27 cellular contexts compared by ENCODE assay signal in genomic region chr1:64574301-64574700, GRCh38.
DNase-seq lines count a peak whose midpoint lies in the region; ATAC-seq lines count a peak whose summit lies in the region.
"Had no signal": no experiment of that assay in that cellular context is flagged by ENCODE, and none has a peak within 500 bp of the region (broad histone marks: within the 10 kb centered on the region; RNA-seq: fewer than 3 reads in every experiment).

No MANE protein-coding gene starts in this region.

- ATAC-seq in HG03378 (IDR thresholded peaks at IDR 0.05; ENCODE audit: unreplicated experiment), result no peak
- ATAC-seq: activated CD8-positive, alpha-beta memory T cell treated with anti-CD3 and anti-CD28 coated beads, Interleukin-2, amount 10 ng/mL, durations not matched to agents 7 days and 5 days; GM23338; T-helper 17 cell had no signal

- DNase-seq in ELR (ENCODE audit: low read depth) (peak; percentile 71), HT1080 (ENCODE audit: low read depth) (peak; percentile 65), dermis blood vessel endothelial cell (peak; percentile 25), lung microvascular endothelial cell (ENCODE audit: low read depth in 2 of 2) (peak; percentile 31 to 53), HuH-7.5 (ENCODE audit: low spot score) (no peak), C1 segment of cervical spinal cord (lab: John Stamatoyannopoulos, UW) (no peak), superior temporal gyrus (ENCODE audit: extremely low spot score) (no peak)
- DNase-seq: ACHN; activated CD4-positive, alpha-beta T cell treated with anti-CD3 and anti-CD28 coated beads, Interleukin-2, amount 10 ng/mL, durations not matched to agents 24 days and 14 days; activated CD8-positive, alpha-beta memory T cell treated with anti-CD3 and anti-CD28 coated beads, Interleukin-2, amount 10 ng/mL, durations not matched to agents 7 days and 5 days; activated naive CD4-positive, alpha-beta T cell treated with anti-CD3 and anti-CD28 coated beads, Interleukin-2, amount 50 U/mL, for 16 hours; anterior cingulate cortex; Caco-2; DMS79 treated with DMSO at 0.1 percent for 48 hours; dorsolateral prefrontal cortex; kidney; NCI-H1048; NCI-H2029; NCI-H2227 treated with DMSO at 0.1 percent for 48 hours; NCI-H774; nephron progenitor cell; PC-9; stimulated activated CD4-positive, alpha-beta T cell treated with anti-CD3 and anti-CD28 coated beads, Interleukin-1b, Interleukin-23, amount 100 ng/mL, for 48 hours; T-helper 17 cell; uterus had no signal

Comparison
In these comparisons a context has a peak if more than half of its experiments do, and no peak if none do; other contexts are left out.
1. DNase-seq: peak in ELR (single experiment), HT1080 (single experiment), dermis blood vessel endothelial cell (single experiment) and lung microvascular endothelial cell (2 of 2); none in HuH-7.5 (single experiment), C1 segment of cervical spinal cord (0 of 14) and superior temporal gyrus (single experiment).